ENCODE assay signal across 11 cellular contexts in the genomic region with DNA sequence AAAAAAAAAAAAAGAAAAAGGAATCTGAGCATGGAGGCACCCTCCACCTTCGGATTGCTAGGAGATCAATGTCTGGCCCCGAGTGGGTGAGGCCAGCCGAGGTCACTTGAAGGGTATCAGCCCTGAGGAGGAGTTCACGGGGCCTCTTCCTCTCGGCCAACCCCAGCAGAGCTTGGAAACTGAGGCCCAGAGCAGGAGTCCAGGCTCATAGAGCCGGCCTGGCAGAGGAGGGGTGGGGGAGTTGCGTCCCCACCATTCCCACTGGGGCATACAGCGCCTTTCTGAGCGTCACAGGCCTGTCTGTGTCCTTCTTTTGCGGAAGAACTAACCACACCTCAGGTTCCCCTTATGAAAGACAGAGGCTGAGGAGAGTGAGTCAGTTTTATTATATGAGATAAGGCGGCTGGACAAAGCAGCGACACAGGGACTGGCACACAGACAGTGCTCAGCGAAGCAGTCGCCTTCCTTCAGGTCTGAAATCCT. TPM values are rescaled to one million over a fixed set of nuclear protein-coding genes. Genes with fewer than 3 reads are reported as not detected.
DNase-seq lines count a peak whose midpoint lies in the region; ATAC-seq and TF ChIP-seq lines count a peak whose summit lies in the region.
"Had no signal": no experiment of that assay in that cellular context is flagged by ENCODE, and none has a peak within 500 bp of the region (broad histone marks: within the 10 kb centered on the region; RNA-seq: fewer than 3 reads in every experiment).

No MANE protein-coding gene starts in this region.

- no peaks in the 10 kb centered on the region for H3K27me3 Mint-ChIP-seq in chondrocyte (ENCODE audit: low read depth)

- TF ChIP-seq CTCF in C4-2B (conservative IDR thresholded peaks at IDR 0.05) (no peak), chondrocyte (IDR thresholded peaks at IDR 0.05) (no peak)

- H3K4me3 Mint-ChIP-seq in chondrocyte (ENCODE audit: unreplicated experiment): no peak overlapping the region
- H3K4me3 Mint-ChIP-seq: activated T-cell treated with anti-CD3 and anti-CD28 coated beads, Interleukin-2, amount 50 U/mL, for 72 hours had no signal

- H3K9me3 ChIP-seq in MG63: no peaks in the 10 kb centered on the region
- H3K9me3 ChIP-seq: BE2C had no signal

- peaks cover 58% of the 10 kb centered on the region for H3K4me1 Mint-ChIP-seq in chondrocyte (ENCODE audit: low read depth)

- no peaks in the 10 kb centered on the region for H3K9me3 Mint-ChIP-seq in chondrocyte (ENCODE audit: low read depth)
- H3K9me3 Mint-ChIP-seq: activated T-cell treated with anti-CD3 and anti-CD28 coated beads, Interleukin-2, amount 50 U/mL, for 72 hours had no signal

- peak; percentile 85 for DNase-seq in NOMO-1 treated with DMSO at 0.1 percent for 48 hours (lab: John Stamatoyannopoulos, UW; ENCODE audit: unreplicated experiment)
- no peak for DNase-seq in chondrocyte (ENCODE audit: low spot score)
- peak; percentile 38 for DNase-seq in mucosa of gallbladder (ENCODE audit: low spot score)
- DNase-seq in GM19240 (ENCODE audit: insufficient read length, low spot score): no peak
- DNase-seq in sciatic nerve (ENCODE audit: low spot score): no peak
- no peak for DNase-seq in MG63
- DNase-seq in middle frontal gyrus (ENCODE audit: extremely low spot score, low spot score): no peak
- DNase-seq: activated T-cell treated with anti-CD3 and anti-CD28 coated beads, Interleukin-2, amount 50 U/mL, for 72 hours; NCI-H748 treated with DMSO at 0.1 percent for 48 hours had no signal

- ATAC-seq in sciatic nerve: no peak
- ATAC-seq: activated T-cell treated with anti-CD3 and anti-CD28 coated beads, Interleukin-2, amount 50 U/mL, for 72 hours had no signal

- H3K36me3 ChIP-seq in MG63: no peaks in the 10 kb centered on the region
- H3K36me3 ChIP-seq: BE2C had no signal

- H3K27ac ChIP-seq in C4-2B: peak overlapping the region; percentile 96

- H3K27me3 ChIP-seq in MG63: no peaks in the 10 kb centered on the region
- H3K27me3 ChIP-seq: BE2C had no signal

- H3K4me3 ChIP-seq in MG63: no peak overlapping the region

- intact Hi-C loops in sciatic nerve (cut with DNase I): no loop called here

- H3K36me3 Mint-ChIP-seq in chondrocyte (ENCODE audit: low read depth): no peaks in the 10 kb centered on the region

- H3K27ac Mint-ChIP-seq in chondrocyte (ENCODE audit: unreplicated experiment): peak overlapping the region; percentile 98
- H3K27ac Mint-ChIP-seq: activated T-cell treated with anti-CD3 and anti-CD28 coated beads, Interleukin-2, amount 50 U/mL, for 72 hours had no signal

RNA-seq across cellular contexts. Expression of gene EPHA2, which starts 17.1 kb away (rescaled TPM):
- total RNA-seq in chondrocyte (38.5 to 47.4 TPM (median 40.0 TPM) in 3 replicates), mucosa of gallbladder (37.2 TPM), sciatic nerve (31.3 TPM)
- 68.4 and 80.5 TPM in 2 replicates for total RNA-seq in MG63 (2014; rRNA removed; shearing (Covaris generic); ENCODE audit: low replicate concordance)

RNA-seq across cellular contexts. Expression of gene ARHGEF19, which starts 39.4 kb away (rescaled TPM):
- total RNA-seq in chondrocyte: 14.4 to 17.7 TPM (median 16.1 TPM) in 3 replicates
- 6.4 TPM for total RNA-seq in mucosa of gallbladder
- total RNA-seq in sciatic nerve: 4.6 TPM
- 20.4 and 36.3 TPM in 2 replicates for total RNA-seq in MG63 (2014; rRNA removed; shearing (Covaris generic); ENCODE audit: low replicate concordance)

Comparison
In these comparisons a context has a peak if more than half of its experiments do, and no peak if none do; other contexts are left out.
1. DNase-seq: peak in NOMO-1 treated with DMSO at 0.1 percent for 48 hours (single experiment) and mucosa of gallbladder (single experiment); none in chondrocyte (single experiment), GM19240 (single experiment), sciatic nerve (single experiment), MG63 (single experiment) and middle frontal gyrus (single experiment).